In the genomic region with DNA sequence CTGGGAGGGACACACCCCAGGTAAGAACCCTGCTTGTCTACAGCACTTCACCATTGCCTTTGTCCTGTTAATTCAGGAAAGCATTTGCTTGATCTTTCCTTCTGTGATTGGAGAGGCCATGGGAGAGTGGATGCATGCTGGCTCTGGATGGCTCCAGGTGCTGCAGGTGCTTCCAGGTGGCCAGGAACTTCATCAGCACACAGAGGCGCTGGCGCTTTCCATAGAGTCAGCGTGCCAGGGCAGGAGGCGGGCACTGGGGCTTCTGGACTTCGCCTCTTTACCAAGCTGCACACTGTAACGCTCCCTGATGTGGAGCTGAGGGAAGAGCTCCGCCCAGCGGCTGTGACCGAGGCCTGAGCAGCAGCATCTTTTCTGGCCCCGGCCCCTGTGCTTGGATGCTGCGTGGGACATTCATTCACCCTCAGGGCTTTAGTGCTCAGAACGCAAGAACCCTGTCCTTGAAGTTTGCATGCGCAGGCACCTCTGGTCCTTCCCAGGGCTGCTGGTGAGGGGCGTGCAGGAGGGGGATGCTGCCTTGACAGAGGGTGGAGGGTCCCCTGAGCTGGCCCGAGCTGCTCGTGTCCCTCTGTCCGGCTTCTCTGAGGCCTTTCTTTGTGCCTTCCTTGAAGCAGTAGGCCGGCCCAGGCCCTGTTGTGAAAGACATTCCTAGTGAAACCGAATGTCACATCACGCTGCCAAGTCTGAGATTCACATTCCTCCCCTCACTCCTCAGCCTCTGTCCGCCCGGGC, we compare ENCODE assay signal across 7 cellular contexts. TPM values are rescaled to one million over a fixed set of nuclear protein-coding genes. Genes with fewer than 3 reads are reported as not detected.
DNase-seq lines count a peak whose midpoint lies in the region; ATAC-seq and TF ChIP-seq lines count a peak whose summit lies in the region.

No MANE protein-coding gene starts in this region.

- H3F3A ChIP-seq in GM23338 (replicated peaks; ENCODE audit: low read depth) = no peaks in the 10 kb centered on the region

- H3K36me3 ChIP-seq in GM23338 (ENCODE audit: insufficient read depth) (no peaks in the 10 kb centered on the region), OCI-LY3 (replicated peaks; ENCODE audit: low read depth, low read length) (no peaks in the 10 kb centered on the region), gastroesophageal sphincter (no peaks in the 10 kb centered on the region)

- H3K9ac ChIP-seq in OCI-LY3 (ENCODE audit: low read length) = no peak overlapping the region

- H3K27ac Mint-ChIP-seq in GM23338 = no peak overlapping the region

- H3K9me3 ChIP-seq in OCI-LY3 (ENCODE audit: insufficient read depth, low read length) = no peaks in the 10 kb centered on the region
- H3K9me3 ChIP-seq in gastroesophageal sphincter = no peaks in the 10 kb centered on the region

- peak; percentile 78 for ATAC-seq in GM23338
- ATAC-seq in gastroesophageal sphincter = peak; percentile 62
- no peak for ATAC-seq in activated CD4-positive, CD25-positive, alpha-beta regulatory T cell treated with anti-CD3 and anti-CD28 coated beads, Interleukin-2, amount 50 U/mL, for 24 hours

- H3K79me2 ChIP-seq in GM23338 (replicated peaks; ENCODE audit: insufficient read depth) = no peaks in the 10 kb centered on the region
- H3K79me2 ChIP-seq in OCI-LY3 (ENCODE audit: low read length) = no peaks in the 10 kb centered on the region

- no peaks in the 10 kb centered on the region for H3K36me3 Mint-ChIP-seq in GM23338 (ENCODE audit: low read depth)

- H3K27me3 ChIP-seq in GM23338 (ENCODE audit: insufficient read depth) = no peaks in the 10 kb centered on the region
- H3K27me3 ChIP-seq in OCI-LY3 (ENCODE audit: low read depth, low read length) = 0 out of 2 replicates have a peak, but pooled peaks cover 7% of the 10 kb centered on the region
- peaks cover 10% of the 10 kb centered on the region for H3K27me3 ChIP-seq in gastroesophageal sphincter

- 0 out of 2 replicates have a peak, but pooled peaks cover 4% of the 10 kb centered on the region for H3K9me2 ChIP-seq in GM23338 (ENCODE audit: insufficient read depth)

- H3K4me1 Mint-ChIP-seq in GM23338 = peaks cover 12% of the 10 kb centered on the region

- H4K20me1 ChIP-seq in GM23338 (replicated peaks; ENCODE audit: insufficient read depth) (no peaks in the 10 kb centered on the region), OCI-LY3 (ENCODE audit: insufficient read depth, low read length) (no peaks in the 10 kb centered on the region)

- no peak overlapping the region for H3K4me3 Mint-ChIP-seq in GM23338

- H3K4me1 ChIP-seq in GM23338 (ENCODE audit: insufficient read depth) (no peaks in the 10 kb centered on the region; the same call in 1 of the 2 replicates), OCI-LY3 (ENCODE audit: low read length) (peaks cover 33% of the 10 kb centered on the region), gastroesophageal sphincter (peaks cover 0 to 45% (median 0%) of the 10 kb centered on the region in 3 donors)

- H2AFZ ChIP-seq in GM23338 = peak overlapping the region; percentile 56; the same call in 1 of the 2 replicates
- H2AFZ ChIP-seq in OCI-LY3 (ENCODE audit: low read depth, low read length) = no peak overlapping the region

- H3K4me3 ChIP-seq in GM23338 (no peak overlapping the region), OCI-LY3 (ENCODE audit: low read length) (no peak overlapping the region), gastroesophageal sphincter (no peak overlapping the region), skeletal muscle cell (ENCODE audit: low read depth, low read length) (no peak overlapping the region)

- peaks cover 2% of the 10 kb centered on the region for H3K27me3 Mint-ChIP-seq in GM23338 (ENCODE audit: insufficient read depth, low read depth, poor library complexity)

- 34% methylated on average over 11 of the region's 22 CpGs; no CpG with 5 or more reads in 1 of the 2 donors for WGBS in gastroesophageal sphincter (ENCODE audit: low coverage in 1 of 2), 2 donors

- no peaks in the 10 kb centered on the region for H3K9me3 Mint-ChIP-seq in GM23338

- H3K27ac ChIP-seq in GM23338 (ENCODE audit: low read depth) (no peak overlapping the region), OCI-LY3 (ENCODE audit: low read length) (no peak overlapping the region), gastroesophageal sphincter (peak overlapping the region in 3 of 4 donors; percentile 53 to 85 (median 81))

- DNase-seq in GM23338 (ENCODE audit: low spot score) (peak; percentile 49), skeletal muscle cell (ENCODE audit: low read depth) (peak; percentile 13), NOMO-1 (lab: John Stamatoyannopoulos, UW; ENCODE audit: unreplicated experiment in 2 of 2) (no peak)
- DNase-seq in activated naive CD4-positive, alpha-beta T cell (lab: John Stamatoyannopoulos, UW) = no peak

- TF ChIP-seq CTCF in GM23338 (conservative IDR thresholded peaks at IDR 0.05; ENCODE audit: low read depth in 2 of 2) = peak; percentile 27 to 48
- TF ChIP-seq CTCF in OCI-LY3 (IDR thresholded peaks at IDR 0.05; ENCODE audit: low read depth, low read length) = peak; percentile 25; the same call in 1 of the 2 replicates
- TF ChIP-seq CTCF in gastroesophageal sphincter (IDR thresholded peaks at IDR 0.05) = peak in 1 of 4 experiments; percentile 19

- no peak overlapping the region for H3K4me2 ChIP-seq in GM23338
- H3K4me2 ChIP-seq in OCI-LY3 (ENCODE audit: low read length) = no peak overlapping the region

- no peak for TF ChIP-seq EP300 in gastroesophageal sphincter (IDR thresholded peaks at IDR 0.05)

- TF ChIP-seq POLR2A in gastroesophageal sphincter (IDR thresholded peaks at IDR 0.05) = no peak

TF ChIP-seq in GM23338, 12 proteins besides CTCF, POLR2A, EP300 and RAD21 (continues in another document):
- TF ChIP-seq ZNF331 (CRISPR knock-in tag; IDR thresholded peaks at IDR 0.05; ENCODE audit: low read depth) = no peak
- no peak for TF ChIP-seq ZNF114 (CRISPR knock-in tag; IDR thresholded peaks at IDR 0.05)
- TF ChIP-seq JUNB (IDR thresholded peaks at IDR 0.05; ENCODE audit: unreplicated experiment) = no peak
- no peak for TF ChIP-seq POLR2AphosphoS5 (IDR thresholded peaks at IDR 0.05; ENCODE audit: low read depth)
- TF ChIP-seq, protein P1, sequence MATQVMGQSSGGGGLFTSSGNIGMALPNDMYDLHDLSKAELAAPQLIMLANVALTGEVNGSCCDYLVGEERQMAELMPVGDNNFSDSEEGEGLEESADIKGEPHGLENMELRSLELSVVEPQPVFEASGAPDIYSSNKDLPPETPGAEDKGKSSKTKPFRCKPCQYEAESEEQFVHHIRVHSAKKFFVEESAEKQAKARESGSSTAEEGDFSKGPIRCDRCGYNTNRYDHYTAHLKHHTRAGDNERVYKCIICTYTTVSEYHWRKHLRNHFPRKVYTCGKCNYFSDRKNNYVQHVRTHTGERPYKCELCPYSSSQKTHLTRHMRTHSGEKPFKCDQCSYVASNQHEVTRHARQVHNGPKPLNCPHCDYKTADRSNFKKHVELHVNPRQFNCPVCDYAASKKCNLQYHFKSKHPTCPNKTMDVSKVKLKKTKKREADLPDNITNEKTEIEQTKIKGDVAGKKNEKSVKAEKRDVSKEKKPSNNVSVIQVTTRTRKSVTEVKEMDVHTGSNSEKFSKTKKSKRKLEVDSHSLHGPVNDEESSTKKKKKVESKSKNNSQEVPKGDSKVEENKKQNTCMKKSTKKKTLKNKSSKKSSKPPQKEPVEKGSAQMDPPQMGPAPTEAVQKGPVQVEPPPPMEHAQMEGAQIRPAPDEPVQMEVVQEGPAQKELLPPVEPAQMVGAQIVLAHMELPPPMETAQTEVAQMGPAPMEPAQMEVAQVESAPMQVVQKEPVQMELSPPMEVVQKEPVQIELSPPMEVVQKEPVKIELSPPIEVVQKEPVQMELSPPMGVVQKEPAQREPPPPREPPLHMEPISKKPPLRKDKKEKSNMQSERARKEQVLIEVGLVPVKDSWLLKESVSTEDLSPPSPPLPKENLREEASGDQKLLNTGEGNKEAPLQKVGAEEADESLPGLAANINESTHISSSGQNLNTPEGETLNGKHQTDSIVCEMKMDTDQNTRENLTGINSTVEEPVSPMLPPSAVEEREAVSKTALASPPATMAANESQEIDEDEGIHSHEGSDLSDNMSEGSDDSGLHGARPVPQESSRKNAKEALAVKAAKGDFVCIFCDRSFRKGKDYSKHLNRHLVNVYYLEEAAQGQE (IDR thresholded peaks at IDR 0.05; ENCODE audit: unreplicated experiment) = no peak
- no peak for TF ChIP-seq CREB1 (CRISPR knock-in tag; IDR thresholded peaks at IDR 0.05; ENCODE audit: low read depth)
- no peak for TF ChIP-seq EZH2 (IDR thresholded peaks at IDR 0.05; ENCODE audit: low read depth, unreplicated experiment)
- TF ChIP-seq STAT1 (IDR thresholded peaks at IDR 0.05; ENCODE audit: unreplicated experiment) = no peak
- TF ChIP-seq EZH2phosphoT487 (IDR thresholded peaks at IDR 0.05; ENCODE audit: unreplicated experiment) = no peak
- TF ChIP-seq, protein P2, sequence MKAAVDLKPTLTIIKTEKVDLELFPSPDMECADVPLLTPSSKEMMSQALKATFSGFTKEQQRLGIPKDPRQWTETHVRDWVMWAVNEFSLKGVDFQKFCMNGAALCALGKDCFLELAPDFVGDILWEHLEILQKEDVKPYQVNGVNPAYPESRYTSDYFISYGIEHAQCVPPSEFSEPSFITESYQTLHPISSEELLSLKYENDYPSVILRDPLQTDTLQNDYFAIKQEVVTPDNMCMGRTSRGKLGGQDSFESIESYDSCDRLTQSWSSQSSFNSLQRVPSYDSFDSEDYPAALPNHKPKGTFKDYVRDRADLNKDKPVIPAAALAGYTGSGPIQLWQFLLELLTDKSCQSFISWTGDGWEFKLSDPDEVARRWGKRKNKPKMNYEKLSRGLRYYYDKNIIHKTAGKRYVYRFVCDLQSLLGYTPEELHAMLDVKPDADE (IDR thresholded peaks at IDR 0.05) = no peak
- no peak for TF ChIP-seq NANOG (IDR thresholded peaks at IDR 0.05; ENCODE audit: borderline replicate concordance)

RNA-seq across cellular contexts. Expression of a gene that starts 1.6 kb away (rescaled TPM):
- total RNA-seq in GM23338 (2014; rRNA removed; shearing (Covaris generic)) = 8.1 and 9.2 TPM in 2 replicates
- 5.4 and 6.1 TPM in 2 replicates for polyA plus RNA-seq in GM23338 (2016; fragmentation: Nextera tagmentation; extraction: Ambion mirVana)
- 10 to 100 TPM in 2 of 4 donors, 1 to 10 TPM in 2; 7.3 to 16.3 (median 11.2) TPM for total RNA-seq in gastroesophageal sphincter

RNA-seq across cellular contexts. Expression of a gene that starts 43.6 kb away (rescaled TPM):
- 0.74 and 2.5 TPM in 2 replicates for total RNA-seq in GM23338 (2014; rRNA removed; shearing (Covaris generic))
- polyA plus RNA-seq in GM23338 (2016; fragmentation: Nextera tagmentation; extraction: Ambion mirVana) = 2.5 and 3.6 TPM in 2 replicates
- 1 to 10 TPM in 1 of 4 donors, under 1 TPM in 1, not detected in 2; 0.31 to 7.1 TPM for total RNA-seq in gastroesophageal sphincter

Comparison
In these comparisons a context has a peak if more than half of its experiments do, and no peak if none do; other contexts are left out.
1. ATAC-seq: peak in GM23338 (single experiment) and gastroesophageal sphincter (single experiment); none in activated CD4-positive, CD25-positive, alpha-beta regulatory T cell treated with anti-CD3 and anti-CD28 coated beads, Interleukin-2, amount 50 U/mL, for 24 hours (0 of 2).
2. DNase-seq: peak in GM23338 (single experiment) and skeletal muscle cell (single experiment); none in activated naive CD4-positive, alpha-beta T cell (0 of 4) and NOMO-1 (0 of 2).
3. H3K27ac ChIP-seq: peak in gastroesophageal sphincter (3 of 4); none in GM23338 (single experiment) and OCI-LY3 (single experiment).